In genomic region chr4:15654556-15655222, GRCh38 we compare ENCODE assay signal across 1 cellular context.
TF ChIP-seq lines count a peak whose summit lies in the region.

No MANE protein-coding gene starts in this region.

TF ChIP-seq in IMR-90, 13 proteins besides CTCF, POLR2A, EP300 and RAD21:
- TF ChIP-seq MAFK (IDR thresholded peaks at IDR 0.05; ENCODE audit: low read depth, low read length) (no peak), CHD1 (IDR thresholded peaks at IDR 0.05; ENCODE audit: low read depth, low read length) (no peak), NFE2L2 (IDR thresholded peaks at IDR 0.05; ENCODE audit: low read depth, low read length) (no peak), BHLHE40 (IDR thresholded peaks at IDR 0.05; ENCODE audit: low read depth, low read length) (no peak), RCOR1 (IDR thresholded peaks at IDR 0.05; ENCODE audit: insufficient replicate concordance, low read length) (no peak), FOS (IDR thresholded peaks at IDR 0.05; ENCODE audit: low read depth, low read length) (no peak), RFX5 (IDR thresholded peaks at IDR 0.05; ENCODE audit: low read depth, low read length) (no peak)
